ENCODE assay signal across 16 cellular contexts in genomic region chr7:43768201-43768893, GRCh38. TPM values are rescaled to one million over a fixed set of nuclear protein-coding genes. Genes with fewer than 3 reads are reported as not detected.
A peak's percentile ranks its signal among the peaks of the same experiment; 100 is the strongest.
DNase-seq lines count a peak whose midpoint lies in the region; ATAC-seq lines count a peak whose summit lies in the region.
"Had no signal": no experiment of that assay in that cellular context is flagged by ENCODE, and none has a peak within 500 bp of the region (broad histone marks: within the 10 kb centered on the region; RNA-seq: fewer than 3 reads in every experiment).

No MANE protein-coding gene starts in this region.

- DNase-seq in NCI-H82 (lab: John Stamatoyannopoulos, UW), result peak; percentile 31
- no peak for DNase-seq in NCI-H82 treated with DMSO at 0.1 percent for 48 hours (lab: John Stamatoyannopoulos, UW; ENCODE audit: unreplicated experiment)
- DNase-seq in OCI-M1 (lab: John Stamatoyannopoulos, UW), result peak; percentile 38
- DNase-seq in stimulated activated effector memory CD8-positive, alpha-beta T cell treated with anti-CD3 and anti-CD28 coated beads, Interleukin-12 subunit alpha, Interleukin-12 subunit beta, amount 100 ng/mL, for 72 hours (ENCODE audit: low spot score in 2 of 2), result no peak
- no peak for DNase-seq in H4 (ENCODE audit: low spot score)
- DNase-seq: Kasumi-1; NCI-H1417; NCI-H2029; NCI-H2171 treated with DMSO at 0.1 percent for 48 hours; NCI-H524 treated with DMSO at 0.1 percent for 48 hours; NK-92 treated with Interleukin-12 subunit alpha and Interleukin-12 subunit beta, amount 100 ng/mL, for 24 hours had no signal

- peak; percentile 24 for ATAC-seq in stimulated activated effector memory CD8-positive, alpha-beta T cell treated with anti-CD3 and anti-CD28 coated beads, Interleukin-12 subunit alpha, Interleukin-12 subunit beta, amount 100 ng/mL, for 72 hours
- no peak for ATAC-seq in HG03565 (IDR thresholded peaks at IDR 0.05; ENCODE audit: unreplicated experiment)
- no peak for ATAC-seq in GM21723 (IDR thresholded peaks at IDR 0.05; ENCODE audit: unreplicated experiment)

- H3K27ac Mint-ChIP-seq in stimulated activated effector memory CD8-positive, alpha-beta T cell treated with anti-CD3 and anti-CD28 coated beads, Interleukin-12 subunit alpha, Interleukin-12 subunit beta, amount 100 ng/mL, for 72 hours, result no peak overlapping the region

- no peaks in the 10 kb centered on the region for H3K9me3 ChIP-seq in esophagus (ENCODE audit: control insufficient read depth in 2 of 2, insufficient read depth in 1 of 2, low read depth in 1 of 2, low read length in 1 of 2)
- H3K9me3 ChIP-seq: SJSA1 had no signal

- H3K4me3 Mint-ChIP-seq in stimulated activated effector memory CD8-positive, alpha-beta T cell treated with anti-CD3 and anti-CD28 coated beads, Interleukin-12 subunit alpha, Interleukin-12 subunit beta, amount 100 ng/mL, for 72 hours, result no peak overlapping the region

- no peak overlapping the region for H3K4me3 ChIP-seq in esophagus (ENCODE audit: low read depth in 1 of 2, low read length in 2 of 2)
- H3K4me3 ChIP-seq: SJSA1 had no signal

- no peaks in the 10 kb centered on the region for H3K9me3 Mint-ChIP-seq in stimulated activated effector memory CD8-positive, alpha-beta T cell treated with anti-CD3 and anti-CD28 coated beads, Interleukin-12 subunit alpha, Interleukin-12 subunit beta, amount 100 ng/mL, for 72 hours

- peaks cover 9% of the 10 kb centered on the region for H3K36me3 Mint-ChIP-seq in stimulated activated effector memory CD8-positive, alpha-beta T cell treated with anti-CD3 and anti-CD28 coated beads, Interleukin-12 subunit alpha, Interleukin-12 subunit beta, amount 100 ng/mL, for 72 hours

- H3K27me3 ChIP-seq in esophagus (ENCODE audit: control insufficient read depth in 1 of 2, insufficient read depth in 2 of 2, low read length in 2 of 2), result no peaks in the 10 kb centered on the region
- H3K27me3 ChIP-seq: SJSA1 had no signal

- peaks cover 0 to 3% of the 10 kb centered on the region in 2 donors for H3K4me1 ChIP-seq in esophagus (ENCODE audit: control insufficient read depth in 2 of 2, insufficient read depth in 2 of 2, low read length in 1 of 2)

- no peaks in the 10 kb centered on the region for H3K4me1 Mint-ChIP-seq in stimulated activated effector memory CD8-positive, alpha-beta T cell treated with anti-CD3 and anti-CD28 coated beads, Interleukin-12 subunit alpha, Interleukin-12 subunit beta, amount 100 ng/mL, for 72 hours

- WGBS in esophagus, 2 donors, result 75 to 78% methylated on average over 9 of the region's 9 CpGs

- H3K27ac ChIP-seq in esophagus (ENCODE audit: low read depth in 2 of 2, low read length in 1 of 2), result peak overlapping the region; percentile 11 to 35
- H3K27ac ChIP-seq: 22Rv1, SJSA1 had no signal

- peaks cover 2 to 10% of the 10 kb centered on the region in 2 donors for H3K36me3 ChIP-seq in esophagus (ENCODE audit: control insufficient read depth in 2 of 2, insufficient read depth in 2 of 2, low read length in 1 of 2)
- H3K36me3 ChIP-seq: SJSA1 had no signal

RNA-seq across cellular contexts. Expression of gene BLVRA, which starts 9.9 kb away (rescaled TPM):
- polyA plus RNA-seq in esophagus, result 10 to 100 TPM; 58.5 to 87.5 TPM
- 86.1 and 109 TPM in 2 replicates for total RNA-seq in H4 (2014; rRNA removed; shearing (Covaris generic))

RNA-seq across cellular contexts. Expression of gene COA1, which starts 39.0 kb away (rescaled TPM):
- polyA plus RNA-seq in esophagus, result 10 to 100 TPM; 24.2 to 32.3 TPM
- total RNA-seq in H4 (2014; rRNA removed; shearing (Covaris generic)), result 117 and 154 TPM in 2 replicates

Comparison
In these comparisons a context has a peak if more than half of its experiments do, and no peak if none do; other contexts are left out.
1. DNase-seq: peak in NCI-H82 (single experiment) and OCI-M1 (single experiment); none in NCI-H82 treated with DMSO at 0.1 percent for 48 hours (single experiment), stimulated activated effector memory CD8-positive, alpha-beta T cell treated with anti-CD3 and anti-CD28 coated beads, Interleukin-12 subunit alpha, Interleukin-12 subunit beta, amount 100 ng/mL, for 72 hours (0 of 2) and H4 (single experiment).